In the genomic region with DNA sequence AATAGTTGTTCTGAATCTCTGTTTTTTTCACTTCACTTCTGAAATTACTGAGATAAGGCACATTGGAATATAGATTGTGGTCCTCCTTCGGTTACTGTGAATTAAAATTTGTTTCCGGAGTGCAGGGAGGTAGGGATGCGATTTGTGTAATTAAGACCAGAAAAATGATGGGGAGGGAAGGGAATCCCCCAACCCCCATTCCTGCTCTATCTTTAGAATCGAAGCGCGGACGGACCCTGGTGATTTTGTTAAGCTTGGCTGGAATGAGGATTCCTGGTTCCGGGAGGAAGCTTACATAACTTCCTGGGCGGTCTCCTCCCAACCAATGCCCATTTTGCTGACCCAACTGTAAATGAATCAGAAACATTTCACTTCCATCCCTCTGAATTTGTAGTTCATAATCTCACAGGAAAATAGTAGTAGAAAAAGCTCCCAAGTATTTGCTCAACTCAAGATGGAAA, we compare ENCODE assay signal across 1 cellular context.
TF ChIP-seq lines count a peak whose summit lies in the region.

No MANE protein-coding gene starts in this region.

TF ChIP-seq in HEK293, 187 proteins besides CTCF, POLR2A, EP300 and RAD21 (continued from another document and continues in another):
- TF ChIP-seq, protein P1, sequence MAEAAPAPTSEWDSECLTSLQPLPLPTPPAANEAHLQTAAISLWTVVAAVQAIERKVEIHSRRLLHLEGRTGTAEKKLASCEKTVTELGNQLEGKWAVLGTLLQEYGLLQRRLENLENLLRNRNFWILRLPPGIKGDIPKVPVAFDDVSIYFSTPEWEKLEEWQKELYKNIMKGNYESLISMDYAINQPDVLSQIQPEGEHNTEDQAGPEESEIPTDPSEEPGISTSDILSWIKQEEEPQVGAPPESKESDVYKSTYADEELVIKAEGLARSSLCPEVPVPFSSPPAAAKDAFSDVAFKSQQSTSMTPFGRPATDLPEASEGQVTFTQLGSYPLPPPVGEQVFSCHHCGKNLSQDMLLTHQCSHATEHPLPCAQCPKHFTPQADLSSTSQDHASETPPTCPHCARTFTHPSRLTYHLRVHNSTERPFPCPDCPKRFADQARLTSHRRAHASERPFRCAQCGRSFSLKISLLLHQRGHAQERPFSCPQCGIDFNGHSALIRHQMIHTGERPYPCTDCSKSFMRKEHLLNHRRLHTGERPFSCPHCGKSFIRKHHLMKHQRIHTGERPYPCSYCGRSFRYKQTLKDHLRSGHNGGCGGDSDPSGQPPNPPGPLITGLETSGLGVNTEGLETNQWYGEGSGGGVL (tag by site-specific recombination; IDR thresholded peaks at IDR 0.05): no peak
- no peak; the same call in 1 of the 2 replicates for TF ChIP-seq ZNF24 (tag by site-specific recombination; IDR thresholded peaks at IDR 0.05)
- TF ChIP-seq SETDB1 (IDR thresholded peaks at IDR 0.05; ENCODE audit: insufficient read length, low read length): no peak
- TF ChIP-seq ZNF585B (tag by site-specific recombination; IDR thresholded peaks at IDR 0.05): no peak
- TF ChIP-seq KLF9 (tag by site-specific recombination; IDR thresholded peaks at IDR 0.05; ENCODE audit: low read depth): no peak
- TF ChIP-seq, protein P2, sequence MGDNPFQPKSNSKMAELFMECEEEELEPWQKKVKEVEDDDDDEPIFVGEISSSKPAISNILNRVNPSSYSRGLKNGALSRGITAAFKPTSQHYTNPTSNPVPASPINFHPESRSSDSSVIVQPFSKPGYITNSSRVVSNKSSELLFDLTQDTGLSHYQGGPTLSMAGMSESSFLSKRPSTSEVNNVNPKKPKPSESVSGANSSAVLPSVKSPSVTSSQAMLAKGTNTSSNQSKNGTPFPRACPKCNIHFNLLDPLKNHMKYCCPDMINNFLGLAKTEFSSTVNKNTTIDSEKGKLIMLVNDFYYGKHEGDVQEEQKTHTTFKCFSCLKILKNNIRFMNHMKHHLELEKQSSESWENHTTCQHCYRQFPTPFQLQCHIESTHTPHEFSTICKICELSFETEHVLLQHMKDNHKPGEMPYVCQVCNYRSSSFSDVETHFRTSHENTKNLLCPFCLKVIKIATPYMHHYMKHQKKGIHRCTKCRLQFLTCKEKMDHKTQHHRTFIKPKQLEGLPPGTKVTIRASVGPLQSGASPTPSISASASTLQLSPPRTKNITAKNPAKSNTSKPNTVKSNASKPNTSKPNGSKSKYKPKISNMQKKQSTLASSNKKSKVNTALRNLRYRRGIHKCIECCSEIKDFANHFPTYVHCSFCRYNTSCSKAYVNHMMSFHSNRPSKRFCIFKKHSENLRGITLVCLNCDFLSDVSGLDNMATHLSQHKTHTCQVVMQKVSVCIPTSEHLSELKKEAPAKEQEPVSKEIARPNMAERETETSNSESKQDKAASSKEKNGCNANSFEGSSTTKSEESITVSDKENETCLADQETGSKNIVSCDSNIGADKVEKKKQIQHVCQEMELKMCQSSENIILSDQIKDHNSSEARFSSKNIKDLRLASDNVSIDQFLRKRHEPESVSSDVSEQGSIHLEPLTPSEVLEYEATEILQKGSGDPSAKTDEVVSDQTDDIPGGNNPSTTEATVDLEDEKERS (tag by site-specific recombination; IDR thresholded peaks at IDR 0.05): no peak
- no peak for TF ChIP-seq ZNF843 (tag by site-specific recombination; IDR thresholded peaks at IDR 0.05)
- peak; percentile 95 for TF ChIP-seq WT1 (tag by site-specific recombination; IDR thresholded peaks at IDR 0.05)
- TF ChIP-seq, protein P3, sequence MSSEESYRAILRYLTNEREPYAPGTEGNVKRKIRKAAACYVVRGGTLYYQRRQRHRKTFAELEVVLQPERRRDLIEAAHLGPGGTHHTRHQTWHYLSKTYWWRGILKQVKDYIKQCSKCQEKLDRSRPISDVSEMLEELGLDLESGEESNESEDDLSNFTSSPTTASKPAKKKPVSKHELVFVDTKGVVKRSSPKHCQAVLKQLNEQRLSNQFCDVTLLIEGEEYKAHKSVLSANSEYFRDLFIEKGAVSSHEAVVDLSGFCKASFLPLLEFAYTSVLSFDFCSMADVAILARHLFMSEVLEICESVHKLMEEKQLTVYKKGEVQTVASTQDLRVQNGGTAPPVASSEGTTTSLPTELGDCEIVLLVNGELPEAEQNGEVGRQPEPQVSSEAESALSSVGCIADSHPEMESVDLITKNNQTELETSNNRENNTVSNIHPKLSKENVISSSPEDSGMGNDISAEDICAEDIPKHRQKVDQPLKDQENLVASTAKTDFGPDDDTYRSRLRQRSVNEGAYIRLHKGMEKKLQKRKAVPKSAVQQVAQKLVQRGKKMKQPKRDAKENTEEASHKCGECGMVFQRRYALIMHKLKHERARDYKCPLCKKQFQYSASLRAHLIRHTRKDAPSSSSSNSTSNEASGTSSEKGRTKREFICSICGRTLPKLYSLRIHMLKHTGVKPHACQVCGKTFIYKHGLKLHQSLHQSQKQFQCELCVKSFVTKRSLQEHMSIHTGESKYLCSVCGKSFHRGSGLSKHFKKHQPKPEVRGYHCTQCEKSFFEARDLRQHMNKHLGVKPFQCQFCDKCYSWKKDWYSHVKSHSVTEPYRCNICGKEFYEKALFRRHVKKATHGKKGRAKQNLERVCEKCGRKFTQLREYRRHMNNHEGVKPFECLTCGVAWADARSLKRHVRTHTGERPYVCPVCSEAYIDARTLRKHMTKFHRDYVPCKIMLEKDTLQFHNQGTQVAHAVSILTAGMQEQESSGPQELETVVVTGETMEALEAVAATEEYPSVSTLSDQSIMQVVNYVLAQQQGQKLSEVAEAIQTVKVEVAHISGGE (tag by site-specific recombination; conservative IDR thresholded peaks at IDR 0.05; ENCODE audit: low read depth): peak; percentile 46
- TF ChIP-seq, protein P4, sequence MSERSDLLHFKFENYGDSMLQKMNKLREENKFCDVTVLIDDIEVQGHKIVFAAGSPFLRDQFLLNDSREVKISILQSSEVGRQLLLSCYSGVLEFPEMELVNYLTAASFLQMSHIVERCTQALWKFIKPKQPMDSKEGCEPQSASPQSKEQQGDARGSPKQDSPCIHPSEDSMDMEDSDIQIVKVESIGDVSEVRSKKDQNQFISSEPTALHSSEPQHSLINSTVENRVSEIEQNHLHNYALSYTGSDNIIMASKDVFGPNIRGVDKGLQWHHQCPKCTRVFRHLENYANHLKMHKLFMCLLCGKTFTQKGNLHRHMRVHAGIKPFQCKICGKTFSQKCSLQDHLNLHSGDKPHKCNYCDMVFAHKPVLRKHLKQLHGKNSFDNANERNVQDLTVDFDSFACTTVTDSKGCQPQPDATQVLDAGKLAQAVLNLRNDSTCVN (tag by site-specific recombination; optimal IDR thresholded peaks at IDR 0.05): no peak
- TF ChIP-seq, protein P5, sequence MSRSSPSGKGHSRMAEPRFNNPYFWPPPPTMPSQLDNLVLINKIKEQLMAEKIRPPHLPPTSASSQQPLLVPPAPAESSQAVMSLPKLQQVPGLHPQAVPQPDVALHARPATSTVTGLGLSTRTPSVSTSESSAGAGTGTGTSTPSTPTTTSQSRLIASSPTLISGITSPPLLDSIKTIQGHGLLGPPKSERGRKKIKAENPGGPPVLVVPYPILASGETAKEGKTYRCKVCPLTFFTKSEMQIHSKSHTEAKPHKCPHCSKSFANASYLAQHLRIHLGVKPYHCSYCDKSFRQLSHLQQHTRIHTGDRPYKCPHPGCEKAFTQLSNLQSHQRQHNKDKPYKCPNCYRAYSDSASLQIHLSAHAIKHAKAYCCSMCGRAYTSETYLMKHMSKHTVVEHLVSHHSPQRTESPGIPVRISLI (tag by site-specific recombination; IDR thresholded peaks at IDR 0.05): peak; percentile 79
- TF ChIP-seq, protein P6, sequence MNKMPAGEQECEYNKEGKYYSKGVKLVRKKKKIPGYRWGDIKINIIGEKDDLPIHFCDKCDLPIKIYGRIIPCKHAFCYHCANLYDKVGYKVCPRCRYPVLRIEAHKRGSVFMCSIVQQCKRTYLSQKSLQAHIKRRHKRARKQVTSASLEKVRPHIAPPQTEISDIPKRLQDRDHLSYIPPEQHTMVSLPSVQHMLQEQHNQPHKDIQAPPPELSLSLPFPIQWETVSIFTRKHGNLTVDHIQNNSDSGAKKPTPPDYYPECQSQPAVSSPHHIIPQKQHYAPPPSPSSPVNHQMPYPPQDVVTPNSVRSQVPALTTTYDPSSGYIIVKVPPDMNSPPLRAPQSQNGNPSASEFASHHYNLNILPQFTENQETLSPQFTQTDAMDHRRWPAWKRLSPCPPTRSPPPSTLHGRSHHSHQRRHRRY (tag by site-specific recombination; IDR thresholded peaks at IDR 0.05): no peak
- TF ChIP-seq, protein P7, sequence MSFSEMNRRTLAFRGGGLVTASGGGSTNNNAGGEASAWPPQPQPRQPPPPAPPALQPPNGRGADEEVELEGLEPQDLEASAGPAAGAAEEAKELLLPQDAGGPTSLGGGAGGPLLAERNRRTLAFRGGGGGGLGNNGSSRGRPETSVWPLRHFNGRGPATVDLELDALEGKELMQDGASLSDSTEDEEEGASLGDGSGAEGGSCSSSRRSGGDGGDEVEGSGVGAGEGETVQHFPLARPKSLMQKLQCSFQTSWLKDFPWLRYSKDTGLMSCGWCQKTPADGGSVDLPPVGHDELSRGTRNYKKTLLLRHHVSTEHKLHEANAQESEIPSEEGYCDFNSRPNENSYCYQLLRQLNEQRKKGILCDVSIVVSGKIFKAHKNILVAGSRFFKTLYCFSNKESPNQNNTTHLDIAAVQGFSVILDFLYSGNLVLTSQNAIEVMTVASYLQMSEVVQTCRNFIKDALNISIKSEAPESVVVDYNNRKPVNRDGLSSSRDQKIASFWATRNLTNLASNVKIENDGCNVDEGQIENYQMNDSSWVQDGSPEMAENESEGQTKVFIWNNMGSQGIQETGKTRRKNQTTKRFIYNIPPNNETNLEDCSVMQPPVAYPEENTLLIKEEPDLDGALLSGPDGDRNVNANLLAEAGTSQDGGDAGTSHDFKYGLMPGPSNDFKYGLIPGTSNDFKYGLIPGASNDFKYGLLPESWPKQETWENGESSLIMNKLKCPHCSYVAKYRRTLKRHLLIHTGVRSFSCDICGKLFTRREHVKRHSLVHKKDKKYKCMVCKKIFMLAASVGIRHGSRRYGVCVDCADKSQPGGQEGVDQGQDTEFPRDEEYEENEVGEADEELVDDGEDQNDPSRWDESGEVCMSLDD (tag by site-specific recombination; IDR thresholded peaks at IDR 0.05): no peak
- TF ChIP-seq ZNF211 (tag by site-specific recombination; IDR thresholded peaks at IDR 0.05; ENCODE audit: low read depth): no peak
- no peak for TF ChIP-seq ZNF473 (tag by site-specific recombination; IDR thresholded peaks at IDR 0.05)
- TF ChIP-seq ZNF76 (tag by site-specific recombination; IDR thresholded peaks at IDR 0.05; ENCODE audit: borderline replicate concordance, low read depth): no peak
- TF ChIP-seq ZFP41 (tag by site-specific recombination; IDR thresholded peaks at IDR 0.05; ENCODE audit: borderline replicate concordance): no peak
- no peak for TF ChIP-seq ZNF133 (tag by site-specific recombination; IDR thresholded peaks at IDR 0.05)
- TF ChIP-seq GLIS2 (tag by site-specific recombination; IDR thresholded peaks at IDR 0.05): no peak
- TF ChIP-seq ZNF404 (tag by site-specific recombination; IDR thresholded peaks at IDR 0.05): no peak
- TF ChIP-seq ZNF48 (tag by site-specific recombination; IDR thresholded peaks at IDR 0.05): no peak
- TF ChIP-seq, protein P8, sequence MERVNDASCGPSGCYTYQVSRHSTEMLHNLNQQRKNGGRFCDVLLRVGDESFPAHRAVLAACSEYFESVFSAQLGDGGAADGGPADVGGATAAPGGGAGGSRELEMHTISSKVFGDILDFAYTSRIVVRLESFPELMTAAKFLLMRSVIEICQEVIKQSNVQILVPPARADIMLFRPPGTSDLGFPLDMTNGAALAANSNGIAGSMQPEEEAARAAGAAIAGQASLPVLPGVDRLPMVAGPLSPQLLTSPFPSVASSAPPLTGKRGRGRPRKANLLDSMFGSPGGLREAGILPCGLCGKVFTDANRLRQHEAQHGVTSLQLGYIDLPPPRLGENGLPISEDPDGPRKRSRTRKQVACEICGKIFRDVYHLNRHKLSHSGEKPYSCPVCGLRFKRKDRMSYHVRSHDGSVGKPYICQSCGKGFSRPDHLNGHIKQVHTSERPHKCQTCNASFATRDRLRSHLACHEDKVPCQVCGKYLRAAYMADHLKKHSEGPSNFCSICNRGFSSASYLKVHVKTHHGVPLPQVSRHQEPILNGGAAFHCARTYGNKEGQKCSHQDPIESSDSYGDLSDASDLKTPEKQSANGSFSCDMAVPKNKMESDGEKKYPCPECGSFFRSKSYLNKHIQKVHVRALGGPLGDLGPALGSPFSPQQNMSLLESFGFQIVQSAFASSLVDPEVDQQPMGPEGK (tag by site-specific recombination; IDR thresholded peaks at IDR 0.05): no peak; the same call in 1 of the 2 replicates
- 0 out of 2 replicates have a peak, but pooled peaks have one; percentile 18 for TF ChIP-seq MZF1 (tag by site-specific recombination; IDR thresholded peaks at IDR 0.05; ENCODE audit: borderline replicate concordance)
- TF ChIP-seq, protein P9, sequence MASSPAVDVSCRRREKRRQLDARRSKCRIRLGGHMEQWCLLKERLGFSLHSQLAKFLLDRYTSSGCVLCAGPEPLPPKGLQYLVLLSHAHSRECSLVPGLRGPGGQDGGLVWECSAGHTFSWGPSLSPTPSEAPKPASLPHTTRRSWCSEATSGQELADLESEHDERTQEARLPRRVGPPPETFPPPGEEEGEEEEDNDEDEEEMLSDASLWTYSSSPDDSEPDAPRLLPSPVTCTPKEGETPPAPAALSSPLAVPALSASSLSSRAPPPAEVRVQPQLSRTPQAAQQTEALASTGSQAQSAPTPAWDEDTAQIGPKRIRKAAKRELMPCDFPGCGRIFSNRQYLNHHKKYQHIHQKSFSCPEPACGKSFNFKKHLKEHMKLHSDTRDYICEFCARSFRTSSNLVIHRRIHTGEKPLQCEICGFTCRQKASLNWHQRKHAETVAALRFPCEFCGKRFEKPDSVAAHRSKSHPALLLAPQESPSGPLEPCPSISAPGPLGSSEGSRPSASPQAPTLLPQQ (tag by site-specific recombination; IDR thresholded peaks at IDR 0.05): no peak
- no peak for TF ChIP-seq ZNF624 (tag by site-specific recombination; IDR thresholded peaks at IDR 0.05)
- no peak for TF ChIP-seq ZNF10 (tag by site-specific recombination; IDR thresholded peaks at IDR 0.05)
- no peak for TF ChIP-seq ZNF239 (tag by site-specific recombination; IDR thresholded peaks at IDR 0.05)
- no peak for TF ChIP-seq REPIN1 (tag by site-specific recombination; IDR thresholded peaks at IDR 0.05; ENCODE audit: low read depth)
- no peak for TF ChIP-seq OSR2 (tag by site-specific recombination; IDR thresholded peaks at IDR 0.05)
- no peak; the same call in 1 of the 2 replicates for TF ChIP-seq ZBTB20 (tag by site-specific recombination; IDR thresholded peaks at IDR 0.05)
- TF ChIP-seq, protein P10, sequence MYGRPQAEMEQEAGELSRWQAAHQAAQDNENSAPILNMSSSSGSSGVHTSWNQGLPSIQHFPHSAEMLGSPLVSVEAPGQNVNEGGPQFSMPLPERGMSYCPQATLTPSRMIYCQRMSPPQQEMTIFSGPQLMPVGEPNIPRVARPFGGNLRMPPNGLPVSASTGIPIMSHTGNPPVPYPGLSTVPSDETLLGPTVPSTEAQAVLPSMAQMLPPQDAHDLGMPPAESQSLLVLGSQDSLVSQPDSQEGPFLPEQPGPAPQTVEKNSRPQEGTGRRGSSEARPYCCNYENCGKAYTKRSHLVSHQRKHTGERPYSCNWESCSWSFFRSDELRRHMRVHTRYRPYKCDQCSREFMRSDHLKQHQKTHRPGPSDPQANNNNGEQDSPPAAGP (tag by site-specific recombination; IDR thresholded peaks at IDR 0.05): no peak
- peak; percentile 15; the same call in 1 of the 2 replicates for TF ChIP-seq ZNF341 (tag by site-specific recombination; IDR thresholded peaks at IDR 0.05; ENCODE audit: low read depth)
- no peak for TF ChIP-seq KLF8 (tag by site-specific recombination; IDR thresholded peaks at IDR 0.05)
